In the genomic region with DNA sequence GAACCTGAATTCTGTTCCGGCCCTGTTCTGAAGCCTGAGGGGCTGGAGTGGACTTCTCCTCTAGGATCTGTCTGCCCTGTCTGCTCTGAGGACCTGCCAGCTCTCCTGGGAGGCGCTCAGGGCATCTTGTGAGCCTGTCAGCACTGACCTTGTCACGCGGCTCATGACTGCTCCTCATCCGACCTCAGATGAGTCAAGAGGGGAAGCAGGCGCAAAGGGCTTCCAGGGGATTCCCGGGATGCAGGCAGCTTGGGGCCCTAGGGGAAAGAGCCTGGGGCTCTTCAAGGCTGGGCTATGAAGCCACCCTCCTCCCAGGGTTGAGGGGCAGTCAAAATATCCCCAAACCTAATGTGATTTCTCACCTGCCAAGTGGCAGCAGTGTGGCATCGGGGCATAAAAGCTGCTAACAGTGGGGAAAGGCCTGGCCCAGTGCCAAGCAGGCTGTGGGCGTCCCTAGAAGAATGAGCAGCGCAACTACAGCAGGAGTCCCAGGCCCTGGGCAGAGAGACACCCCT, we compare ENCODE assay signal across 8 cellular contexts. TPM values are rescaled to one million over a fixed set of nuclear protein-coding genes. Genes with fewer than 3 reads are reported as not detected.
A peak's percentile ranks its signal among the peaks of the same experiment; 100 is the strongest.
DNase-seq lines count a peak whose midpoint lies in the region; ATAC-seq and TF ChIP-seq lines count a peak whose summit lies in the region.

No MANE protein-coding gene starts in this region.

- TF ChIP-seq POLR2A in adrenal gland (IDR thresholded peaks at IDR 0.05) = peak in 1 of 2 donors; percentile 71

- H3K9me3 ChIP-seq in adrenal gland (replicated peaks in 1 of 3) = no peaks in the 10 kb centered on the region

- H3K27me3 ChIP-seq in adrenal gland = no peaks in the 10 kb centered on the region

- no peak for TF ChIP-seq CTCF in adrenal gland (IDR thresholded peaks at IDR 0.05)

- DNase-seq in NCI-H82 (lab: John Stamatoyannopoulos, UW) = peak; percentile 30
- DNase-seq in NCI-H82 treated with DMSO at 0.1 percent for 48 hours (lab: John Stamatoyannopoulos, UW; ENCODE audit: unreplicated experiment) = no peak
- peak; percentile 55 for DNase-seq in T follicular helper cell (ENCODE audit: low read depth)
- peak; percentile 86 to 97 (median 95) for DNase-seq in adrenal gland
- peak; percentile 47 for DNase-seq in iPS-NIHi7 (ENCODE audit: extremely low spot score)
- peak; percentile 72 to 76 for DNase-seq in stimulated activated CD4-positive, alpha-beta T cell treated with anti-CD3 and anti-CD28 coated beads, Interleukin-1b, Interleukin-23, amount 100 ng/mL, for 4 hours (ENCODE audit: low read depth in 2 of 2)
- no peak for DNase-seq in HuH-7 (ENCODE audit: low spot score)

- intact Hi-C loops in adrenal gland (cut with DNase I) = no loop called here

- H3K4me1 ChIP-seq in adrenal gland (replicated peaks in 1 of 2) = peaks cover 31 to 39% of the 10 kb centered on the region in 2 donors

- WGBS in adrenal gland, 4 donors = 12 to 26% (median 12%) methylated on average over 4 to 10 of the region's 10 CpGs

- peak overlapping the region; percentile 47 to 97 (median 88) for H3K27ac ChIP-seq in adrenal gland

- H3K36me3 ChIP-seq in adrenal gland (replicated peaks in 1 of 2) = no peaks in the 10 kb centered on the region

- no peak overlapping the region for H3K4me3 ChIP-seq in adrenal gland

- ATAC-seq in HG03196 (IDR thresholded peaks at IDR 0.05; ENCODE audit: unreplicated experiment) = peak; percentile 66

RNA-seq across cellular contexts. Expression of gene ANKDD1A, which starts 27.6 kb away (rescaled TPM):
- total RNA-seq in adrenal gland = 10 to 100 TPM; 17.2 to 41.7 (median 31.3) TPM
- 10 to 100 TPM; 13.0 to 29.7 (median 23.0) TPM for polyA plus RNA-seq in adrenal gland

RNA-seq across cellular contexts. Expression of gene PLEKHO2, which starts 42.3 kb away (rescaled TPM):
- total RNA-seq in adrenal gland = 10 to 100 TPM; 31.3 to 62.9 (median 50.3) TPM
- polyA plus RNA-seq in adrenal gland = 10 to 100 TPM; 20.4 to 49.3 (median 33.7) TPM

RNA-seq across cellular contexts. Expression of gene PIF1, which starts 58.6 kb away (rescaled TPM):
- 1 to 10 TPM in 5 of 8 donors, under 1 TPM in 3; 0.26 to 3.8 (median 1.7) TPM for total RNA-seq in adrenal gland
- 1 to 10 TPM in 2 of 3 donors, under 1 TPM in 1; 0.33 to 6.0 (median 3.0) TPM for polyA plus RNA-seq in adrenal gland

Comparison
In these comparisons a context has a peak if more than half of its experiments do, and no peak if none do; other contexts are left out.
1. DNase-seq: peak in NCI-H82 (single experiment), T follicular helper cell (single experiment), adrenal gland (7 of 7), iPS-NIHi7 (single experiment) and stimulated activated CD4-positive, alpha-beta T cell treated with anti-CD3 and anti-CD28 coated beads, Interleukin-1b, Interleukin-23, amount 100 ng/mL, for 4 hours (2 of 2); none in NCI-H82 treated with DMSO at 0.1 percent for 48 hours (single experiment) and HuH-7 (single experiment).